Comparison of ENCODE assay signal across 9 cellular contexts in genomic region chr13:99085846-99086148, GRCh38.
DNase-seq lines count a peak whose midpoint lies in the region; ATAC-seq, FAIRE-seq and TF ChIP-seq lines count a peak whose summit lies in the region.
"Had no signal": no experiment of that assay in that cellular context is flagged by ENCODE, and none has a peak within 500 bp of the region (broad histone marks: within the 10 kb centered on the region; RNA-seq: fewer than 3 reads in every experiment).

No MANE protein-coding gene starts in this region.

- H3K4me3 ChIP-seq in cardiac muscle cell = peak overlapping the region; percentile 56
- peak overlapping the region; percentile 38 to 68 for H3K4me3 ChIP-seq in body of pancreas
- peak overlapping the region; percentile 60 for H3K4me3 ChIP-seq in mesodermal cell (ENCODE audit: extremely low read depth, insufficient read depth, low read length, poor library complexity, severe bottlenecking)
- peak overlapping the region; percentile 67 for H3K4me3 ChIP-seq in urinary bladder (ENCODE audit: low read depth, low read length)

- intact Hi-C loops in left cardiac atrium (cut with DNase I) = no loop called here
- intact Hi-C loops in body of pancreas (cut with DNase I) = no loop called here

- peaks cover 20% of the 10 kb centered on the region for H3K27me3 ChIP-seq in cardiac muscle cell
- H3K27me3 ChIP-seq in body of pancreas = no peaks in the 10 kb centered on the region

- H3K27ac ChIP-seq in cardiac muscle cell (no peak overlapping the region), body of pancreas (peak overlapping the region; percentile 89 to 97 (median 93)), mesodermal cell (ENCODE audit: low read depth, low read length, severe bottlenecking) (no peak overlapping the region), urinary bladder (ENCODE audit: low read depth) (no peak overlapping the region)

- no peaks in the 10 kb centered on the region for H3K9me3 ChIP-seq in cardiac muscle cell (ENCODE audit: low read depth)
- H3K9me3 ChIP-seq in body of pancreas = no peaks in the 10 kb centered on the region
- no peaks in the 10 kb centered on the region for H3K9me3 ChIP-seq in mesodermal cell (ENCODE audit: control insufficient read depth, low read length)

- 2 to 8% methylated on average over 13 to 14 of the region's 14 CpGs for WGBS in body of pancreas, 2 donors
- WGBS in mesodermal cell (ENCODE audit: insufficient coverage in 2 of 2), 2 experiments = 0% methylated on average over 6 to 10 of the region's 14 CpGs
- WGBS in urinary bladder = 8% methylated on average over 14 of the region's 14 CpGs

- TF ChIP-seq CTCF in cardiac muscle cell (IDR thresholded peaks at IDR 0.05; ENCODE audit: low read depth, low read length) (no peak), body of pancreas (IDR thresholded peaks at IDR 0.05) (no peak), D721Med (IDR thresholded peaks at IDR 0.05; ENCODE audit: insufficient read depth, missing control alignments) (no peak)

- no peaks in the 10 kb centered on the region for H3K36me3 ChIP-seq in cardiac muscle cell
- H3K36me3 ChIP-seq in body of pancreas (replicated peaks in 1 of 2; ENCODE audit: insufficient read depth in 1 of 2, low read depth in 2 of 2) = no peaks in the 10 kb centered on the region
- no peaks in the 10 kb centered on the region for H3K36me3 ChIP-seq in mesodermal cell (ENCODE audit: control insufficient read depth, insufficient read depth, low read length)
- H3K36me3 ChIP-seq in urinary bladder (ENCODE audit: insufficient read depth) = no peaks in the 10 kb centered on the region

- ATAC-seq in left cardiac atrium (no peak), body of pancreas (no peak), HG02852 (IDR thresholded peaks at IDR 0.05; ENCODE audit: unreplicated experiment) (no peak), GM21576 (IDR thresholded peaks at IDR 0.05; ENCODE audit: unreplicated experiment) (no peak)

- H3K4me1 ChIP-seq in cardiac muscle cell (ENCODE audit: low read depth) (peaks cover 17% of the 10 kb centered on the region), body of pancreas (peaks cover 28% of the 10 kb centered on the region), mesodermal cell (ENCODE audit: control insufficient read depth, insufficient read depth, low read length, poor library complexity, severe bottlenecking) (peaks cover 7% of the 10 kb centered on the region), urinary bladder (ENCODE audit: insufficient read depth) (peaks cover 1% of the 10 kb centered on the region)

- peak in 1 of 3 donors; percentile 17 for TF ChIP-seq POLR2A in body of pancreas (IDR thresholded peaks at IDR 0.05)

- DNase-seq in cardiac muscle cell (ENCODE audit: low read depth in 1 of 2, low spot score in 1 of 2) (no peak), left cardiac atrium (no peak), body of pancreas (no peak), D721Med (ENCODE audit: insufficient read length, low spot score) (no peak)

- FAIRE-seq in D721Med (lab: Jason Lieb, UNC) = no peak
- FAIRE-seq: G401.6 had no signal

Comparison
In these comparisons a context has a peak if more than half of its experiments do, and no peak if none do; other contexts are left out.
1. H3K27ac ChIP-seq: peak in body of pancreas (4 of 4); none in cardiac muscle cell (single experiment), mesodermal cell (single experiment) and urinary bladder (single experiment).
2. Peak in every context shown above with its lines, with median percentiles within 50 percentile points of each other: H3K4me3 ChIP-seq.